ENCODE assay signal across 9 cellular contexts in genomic region chr14:64758711-64759554, GRCh38. TPM values are rescaled to one million over a fixed set of nuclear protein-coding genes. Genes with fewer than 3 reads are reported as not detected.
DNase-seq lines count a peak whose midpoint lies in the region; ATAC-seq and TF ChIP-seq lines count a peak whose summit lies in the region.
"Had no signal": no experiment of that assay in that cellular context is flagged by ENCODE, and none has a peak within 500 bp of the region (broad histone marks: within the 10 kb centered on the region; RNA-seq: fewer than 3 reads in every experiment).

No MANE protein-coding gene starts in this region.

- H3K4me1 Mint-ChIP-seq in CD8-positive, alpha-beta memory T cell, result peaks cover 78 to 91% (median 82%) of the 10 kb centered on the region in 3 donors
- peaks cover 9% of the 10 kb centered on the region for H3K4me1 Mint-ChIP-seq in endothelial cell (ENCODE audit: unreplicated experiment)

- H3K27me3 Mint-ChIP-seq in CD8-positive, alpha-beta memory T cell, result peaks cover 4 to 10% of the 10 kb centered on the region in 2 donors
- H3K27me3 Mint-ChIP-seq in endothelial cell (ENCODE audit: unreplicated experiment), result peaks cover 11% of the 10 kb centered on the region

- peak overlapping the region in 2 of 7 donors; percentile 44 to 57 for H3K4me3 Mint-ChIP-seq in CD8-positive, alpha-beta memory T cell
- no peak overlapping the region for H3K4me3 Mint-ChIP-seq in endothelial cell (ENCODE audit: unreplicated experiment)

- TF ChIP-seq CTCF in endothelial cell (IDR thresholded peaks at IDR 0.05; ENCODE audit: unreplicated experiment) (no peak), gastroesophageal sphincter (IDR thresholded peaks at IDR 0.05) (no peak)

- H3K14ac ChIP-seq in neuronal stem cell (ENCODE audit: low read length), result peak overlapping the region; percentile 42

- no peaks in the 10 kb centered on the region for H3K79me1 ChIP-seq in neuronal stem cell (ENCODE audit: low read depth, low read length)

- no peak overlapping the region for H3K4me3 ChIP-seq in CD8-positive, alpha-beta memory T cell (ENCODE audit: low read length)
- H3K4me3 ChIP-seq in neuronal stem cell (ENCODE audit: low read length in 2 of 2) (no peak overlapping the region), gastroesophageal sphincter (no peak overlapping the region)

- no peak for TF ChIP-seq POLR2A in gastroesophageal sphincter (IDR thresholded peaks at IDR 0.05)

- no peaks in the 10 kb centered on the region for H3K36me3 ChIP-seq in CD8-positive, alpha-beta memory T cell (ENCODE audit: insufficient read depth, low read length)
- H3K36me3 ChIP-seq in neuronal stem cell (replicated peaks in 1 of 2; ENCODE audit: control insufficient read depth in 2 of 2, insufficient read depth in 2 of 2, low read length in 2 of 2), result no peaks in the 10 kb centered on the region
- H3K36me3 ChIP-seq in gastroesophageal sphincter, result no peaks in the 10 kb centered on the region

- peak overlapping the region; percentile 94 for H2AK5ac ChIP-seq in neuronal stem cell (ENCODE audit: low read depth, low read length)

- no CpG with 5 or more reads among the region's 7 CpGs for WGBS in neuronal stem cell (ENCODE audit: extremely low coverage in 2 of 2, insufficient read length in 2 of 2, insufficient replicate concordance in 1 of 2), 2 donors
- 50 to 87% methylated on average over 2 to 3 of the region's 7 CpGs for WGBS in gastroesophageal sphincter (ENCODE audit: low coverage in 1 of 2), 2 donors

- POLR2A ChIA-PET in CD8-positive, alpha-beta memory T cell (lab: Charles Lee), result no interaction called here

- no peak overlapping the region for H3K27ac ChIP-seq in CD8-positive, alpha-beta memory T cell (ENCODE audit: low read depth, low read length)
- H3K27ac ChIP-seq in neuronal stem cell (replicated peaks; ENCODE audit: low read length) (no peak overlapping the region), gastroesophageal sphincter (no peak overlapping the region)

- no peak overlapping the region for H2AFZ ChIP-seq in neuronal stem cell (ENCODE audit: low read length)

- ATAC-seq in gastroesophageal sphincter, result no peak

- no peaks in the 10 kb centered on the region for H3K27me3 ChIP-seq in CD8-positive, alpha-beta memory T cell (ENCODE audit: insufficient read depth, low read length, poor library complexity, severe bottlenecking)
- H3K27me3 ChIP-seq in neuronal stem cell (ENCODE audit: control insufficient read depth in 3 of 3, insufficient read depth in 3 of 3, low read depth in 1 of 3, low read length in 3 of 3), result peaks cover 0 to 50% (median 0%) of the 10 kb centered on the region in 3 experiments
- H3K27me3 ChIP-seq in gastroesophageal sphincter, result peaks cover 5% of the 10 kb centered on the region

- H2BK120ac ChIP-seq in neuronal stem cell (ENCODE audit: low read depth, low read length), result peak overlapping the region; percentile 3

- H3K36me3 Mint-ChIP-seq in CD8-positive, alpha-beta memory T cell, result no peaks in the 10 kb centered on the region
- no peaks in the 10 kb centered on the region for H3K36me3 Mint-ChIP-seq in endothelial cell (ENCODE audit: low read depth, unreplicated experiment)

- peak overlapping the region; percentile 16 for H2BK5ac ChIP-seq in neuronal stem cell (ENCODE audit: low read length)

- H3K18ac ChIP-seq in neuronal stem cell (ENCODE audit: low read length), result peak overlapping the region; percentile 80

- H2BK15ac ChIP-seq in neuronal stem cell (ENCODE audit: low read length), result peak overlapping the region; percentile 40

- H3K9me3 ChIP-seq in CD8-positive, alpha-beta memory T cell (ENCODE audit: low read length), result no peaks in the 10 kb centered on the region
- peaks cover under 1 to 9% of the 10 kb centered on the region in 2 donors for H3K9me3 ChIP-seq in neuronal stem cell (replicated peaks in 1 of 2; ENCODE audit: control insufficient read depth in 2 of 2, insufficient read depth in 1 of 2, low read depth in 1 of 2, low read length in 2 of 2)
- no peaks in the 10 kb centered on the region for H3K9me3 ChIP-seq in gastroesophageal sphincter

- peak overlapping the region; percentile 77 for H2BK12ac ChIP-seq in neuronal stem cell (ENCODE audit: low read length)

- H3K27ac Mint-ChIP-seq in CD8-positive, alpha-beta memory T cell, result peak overlapping the region in 7 of 8 donors; percentile 76 to 98 (median 93)
- no peak overlapping the region for H3K27ac Mint-ChIP-seq in endothelial cell (ENCODE audit: unreplicated experiment)

- CTCF ChIA-PET in CD8-positive, alpha-beta memory T cell (lab: Charles Lee), result interaction anchor here (0.8 to 1.6 kb wide), 5 partner anchors 22 to 133 kb away, joined by 3 to 7 read pairs (median 4); no protein-coding TSS in a partner anchor

- DNase-seq in CD8-positive, alpha-beta memory T cell, result peak in 1 of 5 donors; percentile 33
- DNase-seq in NCI-H524 (lab: John Stamatoyannopoulos, UW) (peak; percentile 55 to 80), epidermal melanocyte (ENCODE audit: insufficient read length, low spot score) (peak; percentile 66), neuronal stem cell (ENCODE audit: low spot score) (no peak), dermis blood vessel endothelial cell (no peak), endothelial cell (ENCODE audit: low spot score) (no peak), HK-2 (ENCODE audit: unreplicated experiment) (no peak)
- DNase-seq: cortex of kidney had no signal

- H3K9me3 Mint-ChIP-seq in CD8-positive, alpha-beta memory T cell, result no peaks in the 10 kb centered on the region
- no peaks in the 10 kb centered on the region for H3K9me3 Mint-ChIP-seq in endothelial cell (ENCODE audit: unreplicated experiment)

- peak overlapping the region; percentile 33 for H4K91ac ChIP-seq in neuronal stem cell (ENCODE audit: low read depth, low read length, poor library complexity)

- H3K4me2 ChIP-seq in neuronal stem cell (ENCODE audit: insufficient read depth, low read length, poor library complexity, severe bottlenecking), result no peak overlapping the region

- H3K23ac ChIP-seq in neuronal stem cell (ENCODE audit: low read depth, low read length, poor library complexity), result no peak overlapping the region

- H3K9ac ChIP-seq in neuronal stem cell (ENCODE audit: low read depth, low read length, poor library complexity), result peak overlapping the region; percentile 6

- H3K4ac ChIP-seq in neuronal stem cell (ENCODE audit: low read length), result peak overlapping the region; percentile 19

- no peak overlapping the region for H4K8ac ChIP-seq in neuronal stem cell (ENCODE audit: low read depth, low read length)

- TF ChIP-seq EP300 in gastroesophageal sphincter (IDR thresholded peaks at IDR 0.05), result no peak

- peaks cover 61% of the 10 kb centered on the region for H3K4me1 ChIP-seq in CD8-positive, alpha-beta memory T cell (ENCODE audit: insufficient read depth, low read length)
- peaks cover 4 to 21% of the 10 kb centered on the region in 2 donors for H3K4me1 ChIP-seq in neuronal stem cell (ENCODE audit: control insufficient read depth in 2 of 2, insufficient read depth in 1 of 2, low read depth in 1 of 2, low read length in 2 of 2)
- H3K4me1 ChIP-seq in gastroesophageal sphincter, result peaks cover 0 to 61% (median 15%) of the 10 kb centered on the region in 3 donors

RNA-seq across cellular contexts. Expression of gene PLEKHG3, which starts 54.7 kb away (rescaled TPM):
- 1 to 10 TPM; 4.9 to 5.0 TPM for total RNA-seq in CD8-positive, alpha-beta memory T cell
- 61.1 TPM for polyA plus RNA-seq in CD8-positive, alpha-beta memory T cell
- 66.9 TPM for polyA plus RNA-seq in neuronal stem cell (2013, experiment 1 of 2)
- polyA plus RNA-seq in neuronal stem cell (2013, experiment 2 of 2), result 64.7 TPM
- total RNA-seq in dermis blood vessel endothelial cell (9.2 and 9.4 TPM in 2 replicates), endothelial cell (ENCODE audit: unreplicated experiment) (31.4 TPM), gastroesophageal sphincter (10 to 100 TPM; 44.2 to 79.4 (median 57.7) TPM)

Comparison
In these comparisons a context has a peak if more than half of its experiments do, and no peak if none do; other contexts are left out.
1. DNase-seq: peak in NCI-H524 (2 of 2) and epidermal melanocyte (single experiment); none in neuronal stem cell (single experiment), dermis blood vessel endothelial cell (single experiment), endothelial cell (single experiment) and HK-2 (single experiment).